ENCODE assay signal across 1 cellular context in genomic region chr13:20703785-20704458, GRCh38.
TF ChIP-seq lines count a peak whose summit lies in the region.

No MANE protein-coding gene starts in this region.

TF ChIP-seq in HepG2, 621 proteins besides CTCF, POLR2A, EP300 and RAD21 (continued from another document and continues in another):
- TF ChIP-seq STAG1 (CRISPR knock-in tag; IDR thresholded peaks at IDR 0.05) (peak; percentile 21; the same call in 1 of the 2 replicates), ZNF558 (CRISPR knock-in tag; IDR thresholded peaks at IDR 0.05; ENCODE audit: borderline replicate concordance) (no peak), ZNF879 (CRISPR knock-in tag; IDR thresholded peaks at IDR 0.05) (no peak), ZNF460 (CRISPR knock-in tag; IDR thresholded peaks at IDR 0.05; ENCODE audit: borderline replicate concordance) (no peak), FLYWCH1 (CRISPR knock-in tag; IDR thresholded peaks at IDR 0.05) (no peak), ZNF12 (CRISPR knock-in tag; IDR thresholded peaks at IDR 0.05) (no peak), PCBP2 (optimal IDR thresholded peaks at IDR 0.05; ENCODE audit: low read depth, low read length, poor library complexity, severe bottlenecking) (no peak), ZNF607 (CRISPR knock-in tag; IDR thresholded peaks at IDR 0.05; ENCODE audit: borderline replicate concordance) (no peak), MAZ (IDR thresholded peaks at IDR 0.05; ENCODE audit: borderline replicate concordance, low read depth, low read length) (0 out of 2 replicates have a peak, but pooled peaks have one; percentile 54), MAZ (CRISPR knock-in tag; IDR thresholded peaks at IDR 0.05; ENCODE audit: low read depth) (peak; percentile 61; the same call in 1 of the 2 replicates), SP2 (CRISPR knock-in tag; IDR thresholded peaks at IDR 0.05) (no peak), FOSL1 (CRISPR knock-in tag; IDR thresholded peaks at IDR 0.05; ENCODE audit: borderline replicate concordance) (no peak), HNF1B (CRISPR knock-in tag; IDR thresholded peaks at IDR 0.05) (no peak), XRCC5 (optimal IDR thresholded peaks at IDR 0.05; ENCODE audit: low read length) (peak; percentile 16), MYC (CRISPR knock-in tag; IDR thresholded peaks at IDR 0.05; ENCODE audit: borderline replicate concordance) (peak; percentile 71), SIN3B (IDR thresholded peaks at IDR 0.05; ENCODE audit: low read length) (no peak), BRCA1 (CRISPR knock-in tag; IDR thresholded peaks at IDR 0.05) (no peak), RBFOX2 (IDR thresholded peaks at IDR 0.05; ENCODE audit: low read depth, low read length) (0 out of 2 replicates have a peak, but pooled peaks have one; percentile 54), ZFY (CRISPR knock-in tag; IDR thresholded peaks at IDR 0.05) (peak; percentile 53), PHF5A (CRISPR knock-in tag; IDR thresholded peaks at IDR 0.05; ENCODE audit: low read depth, unreplicated experiment) (no peak), ERF (CRISPR knock-in tag; IDR thresholded peaks at IDR 0.05) (no peak), MED1 (CRISPR knock-in tag; IDR thresholded peaks at IDR 0.05) (0 out of 2 replicates have a peak, but pooled peaks have one; percentile 21), ZNF510 (CRISPR knock-in tag; IDR thresholded peaks at IDR 0.05; ENCODE audit: low read depth) (no peak), ZNF280B (CRISPR knock-in tag; IDR thresholded peaks at IDR 0.05; ENCODE audit: borderline replicate concordance) (no peak), CREBL2 (CRISPR knock-in tag; IDR thresholded peaks at IDR 0.05; ENCODE audit: borderline replicate concordance) (no peak), ZNF180 (CRISPR knock-in tag; IDR thresholded peaks at IDR 0.05; ENCODE audit: borderline replicate concordance, low read depth) (no peak), SPEN (CRISPR knock-in tag; IDR thresholded peaks at IDR 0.05; ENCODE audit: low read depth) (peak; percentile 24; the same call in 1 of the 2 replicates), SETDB1 (CRISPR knock-in tag; IDR thresholded peaks at IDR 0.05; ENCODE audit: borderline replicate concordance) (no peak), ZNF672 (CRISPR knock-in tag; IDR thresholded peaks at IDR 0.05) (no peak), HNRNPLL (IDR thresholded peaks at IDR 0.05; ENCODE audit: low read depth, low read length, poor library complexity, severe bottlenecking) (peak; percentile 33), HOXA3 (CRISPR knock-in tag; IDR thresholded peaks at IDR 0.05) (peak; percentile 59), PAX8 (CRISPR knock-in tag; IDR thresholded peaks at IDR 0.05; ENCODE audit: borderline replicate concordance) (0 out of 2 replicates have a peak, but pooled peaks have one; percentile 2), KMT2A (CRISPR knock-in tag; IDR thresholded peaks at IDR 0.05) (no peak), YY1 (IDR thresholded peaks at IDR 0.05; ENCODE audit: insufficient read depth, insufficient replicate concordance, low read depth, low read length) (peak; percentile 60)
- TF ChIP-seq, protein P1, sequence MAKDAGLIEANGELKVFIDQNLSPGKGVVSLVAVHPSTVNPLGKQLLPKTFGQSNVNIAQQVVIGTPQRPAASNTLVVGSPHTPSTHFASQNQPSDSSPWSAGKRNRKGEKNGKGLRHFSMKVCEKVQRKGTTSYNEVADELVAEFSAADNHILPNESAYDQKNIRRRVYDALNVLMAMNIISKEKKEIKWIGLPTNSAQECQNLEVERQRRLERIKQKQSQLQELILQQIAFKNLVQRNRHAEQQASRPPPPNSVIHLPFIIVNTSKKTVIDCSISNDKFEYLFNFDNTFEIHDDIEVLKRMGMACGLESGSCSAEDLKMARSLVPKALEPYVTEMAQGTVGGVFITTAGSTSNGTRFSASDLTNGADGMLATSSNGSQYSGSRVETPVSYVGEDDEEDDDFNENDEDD (CRISPR knock-in tag; IDR thresholded peaks at IDR 0.05; ENCODE audit: borderline replicate concordance): peak; percentile 47; the same call in 1 of the 2 replicates
- TF ChIP-seq, protein P2, sequence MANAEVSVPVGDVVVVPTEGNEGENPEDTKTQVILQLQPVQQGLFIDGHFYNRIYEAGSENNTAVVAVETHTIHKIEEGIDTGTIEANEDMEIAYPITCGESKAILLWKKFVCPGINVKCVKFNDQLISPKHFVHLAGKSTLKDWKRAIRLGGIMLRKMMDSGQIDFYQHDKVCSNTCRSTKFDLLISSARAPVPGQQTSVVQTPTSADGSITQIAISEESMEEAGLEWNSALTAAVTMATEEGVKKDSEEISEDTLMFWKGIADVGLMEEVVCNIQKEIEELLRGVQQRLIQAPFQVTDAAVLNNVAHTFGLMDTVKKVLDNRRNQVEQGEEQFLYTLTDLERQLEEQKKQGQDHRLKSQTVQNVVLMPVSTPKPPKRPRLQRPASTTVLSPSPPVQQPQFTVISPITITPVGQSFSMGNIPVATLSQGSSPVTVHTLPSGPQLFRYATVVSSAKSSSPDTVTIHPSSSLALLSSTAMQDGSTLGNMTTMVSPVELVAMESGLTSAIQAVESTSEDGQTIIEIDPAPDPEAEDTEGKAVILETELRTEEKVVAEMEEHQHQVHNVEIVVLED (CRISPR knock-in tag; IDR thresholded peaks at IDR 0.05; ENCODE audit: borderline replicate concordance): no peak
- TF ChIP-seq, protein P3, sequence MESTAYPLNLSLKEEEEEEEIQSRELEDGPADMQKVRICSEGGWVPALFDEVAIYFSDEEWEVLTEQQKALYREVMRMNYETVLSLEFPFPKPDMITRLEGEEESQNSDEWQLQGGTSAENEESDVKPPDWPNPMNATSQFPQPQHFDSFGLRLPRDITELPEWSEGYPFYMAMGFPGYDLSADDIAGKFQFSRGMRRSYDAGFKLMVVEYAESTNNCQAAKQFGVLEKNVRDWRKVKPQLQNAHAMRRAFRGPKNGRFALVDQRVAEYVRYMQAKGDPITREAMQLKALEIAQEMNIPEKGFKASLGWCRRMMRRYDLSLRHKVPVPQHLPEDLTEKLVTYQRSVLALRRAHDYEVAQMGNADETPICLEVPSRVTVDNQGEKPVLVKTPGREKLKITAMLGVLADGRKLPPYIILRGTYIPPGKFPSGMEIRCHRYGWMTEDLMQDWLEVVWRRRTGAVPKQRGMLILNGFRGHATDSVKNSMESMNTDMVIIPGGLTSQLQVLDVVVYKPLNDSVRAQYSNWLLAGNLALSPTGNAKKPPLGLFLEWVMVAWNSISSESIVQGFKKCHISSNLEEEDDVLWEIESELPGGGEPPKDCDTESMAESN (CRISPR knock-in tag; conservative IDR thresholded peaks at IDR 0.05): 0 out of 2 replicates have a peak, but pooled peaks have one; percentile 48
- TF ChIP-seq, protein P4, sequence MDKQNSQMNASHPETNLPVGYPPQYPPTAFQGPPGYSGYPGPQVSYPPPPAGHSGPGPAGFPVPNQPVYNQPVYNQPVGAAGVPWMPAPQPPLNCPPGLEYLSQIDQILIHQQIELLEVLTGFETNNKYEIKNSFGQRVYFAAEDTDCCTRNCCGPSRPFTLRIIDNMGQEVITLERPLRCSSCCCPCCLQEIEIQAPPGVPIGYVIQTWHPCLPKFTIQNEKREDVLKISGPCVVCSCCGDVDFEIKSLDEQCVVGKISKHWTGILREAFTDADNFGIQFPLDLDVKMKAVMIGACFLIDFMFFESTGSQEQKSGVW (CRISPR knock-in tag; IDR thresholded peaks at IDR 0.05; ENCODE audit: borderline replicate concordance): no peak
- TF ChIP-seq, protein P5, sequence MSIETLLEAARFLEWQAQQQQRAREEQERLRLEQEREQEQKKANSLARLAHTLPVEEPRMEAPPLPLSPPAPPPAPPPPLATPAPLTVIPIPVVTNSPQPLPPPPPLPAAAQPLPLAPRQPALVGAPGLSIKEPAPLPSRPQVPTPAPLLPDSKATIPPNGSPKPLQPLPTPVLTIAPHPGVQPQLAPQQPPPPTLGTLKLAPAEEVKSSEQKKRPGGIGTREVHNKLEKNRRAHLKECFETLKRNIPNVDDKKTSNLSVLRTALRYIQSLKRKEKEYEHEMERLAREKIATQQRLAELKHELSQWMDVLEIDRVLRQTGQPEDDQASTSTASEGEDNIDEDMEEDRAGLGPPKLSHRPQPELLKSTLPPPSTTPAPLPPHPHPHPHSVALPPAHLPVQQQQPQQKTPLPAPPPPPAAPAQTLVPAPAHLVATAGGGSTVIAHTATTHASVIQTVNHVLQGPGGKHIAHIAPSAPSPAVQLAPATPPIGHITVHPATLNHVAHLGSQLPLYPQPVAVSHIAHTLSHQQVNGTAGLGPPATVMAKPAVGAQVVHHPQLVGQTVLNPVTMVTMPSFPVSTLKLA (IDR thresholded peaks at IDR 0.05): no peak
- TF ChIP-seq, protein P6, sequence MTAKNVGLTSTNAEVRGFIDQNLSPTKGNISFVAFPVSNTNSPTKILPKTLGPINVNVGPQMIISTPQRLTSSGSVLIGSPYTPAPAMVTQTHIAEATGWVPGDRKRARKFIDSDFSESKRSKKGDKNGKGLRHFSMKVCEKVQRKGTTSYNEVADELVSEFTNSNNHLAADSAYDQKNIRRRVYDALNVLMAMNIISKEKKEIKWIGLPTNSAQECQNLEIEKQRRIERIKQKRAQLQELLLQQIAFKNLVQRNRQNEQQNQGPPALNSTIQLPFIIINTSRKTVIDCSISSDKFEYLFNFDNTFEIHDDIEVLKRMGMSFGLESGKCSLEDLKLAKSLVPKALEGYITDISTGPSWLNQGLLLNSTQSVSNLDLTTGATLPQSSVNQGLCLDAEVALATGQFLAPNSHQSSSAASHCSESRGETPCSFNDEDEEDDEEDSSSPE (CRISPR knock-in tag; IDR thresholded peaks at IDR 0.05): peak; percentile 40
- TF ChIP-seq, protein P7, sequence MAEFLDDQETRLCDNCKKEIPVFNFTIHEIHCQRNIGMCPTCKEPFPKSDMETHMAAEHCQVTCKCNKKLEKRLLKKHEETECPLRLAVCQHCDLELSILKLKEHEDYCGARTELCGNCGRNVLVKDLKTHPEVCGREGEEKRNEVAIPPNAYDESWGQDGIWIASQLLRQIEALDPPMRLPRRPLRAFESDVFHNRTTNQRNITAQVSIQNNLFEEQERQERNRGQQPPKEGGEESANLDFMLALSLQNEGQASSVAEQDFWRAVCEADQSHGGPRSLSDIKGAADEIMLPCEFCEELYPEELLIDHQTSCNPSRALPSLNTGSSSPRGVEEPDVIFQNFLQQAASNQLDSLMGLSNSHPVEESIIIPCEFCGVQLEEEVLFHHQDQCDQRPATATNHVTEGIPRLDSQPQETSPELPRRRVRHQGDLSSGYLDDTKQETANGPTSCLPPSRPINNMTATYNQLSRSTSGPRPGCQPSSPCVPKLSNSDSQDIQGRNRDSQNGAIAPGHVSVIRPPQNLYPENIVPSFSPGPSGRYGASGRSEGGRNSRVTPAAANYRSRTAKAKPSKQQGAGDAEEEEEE (CRISPR knock-in tag; IDR thresholded peaks at IDR 0.05; ENCODE audit: borderline replicate concordance): no peak
- TF ChIP-seq, protein P8, sequence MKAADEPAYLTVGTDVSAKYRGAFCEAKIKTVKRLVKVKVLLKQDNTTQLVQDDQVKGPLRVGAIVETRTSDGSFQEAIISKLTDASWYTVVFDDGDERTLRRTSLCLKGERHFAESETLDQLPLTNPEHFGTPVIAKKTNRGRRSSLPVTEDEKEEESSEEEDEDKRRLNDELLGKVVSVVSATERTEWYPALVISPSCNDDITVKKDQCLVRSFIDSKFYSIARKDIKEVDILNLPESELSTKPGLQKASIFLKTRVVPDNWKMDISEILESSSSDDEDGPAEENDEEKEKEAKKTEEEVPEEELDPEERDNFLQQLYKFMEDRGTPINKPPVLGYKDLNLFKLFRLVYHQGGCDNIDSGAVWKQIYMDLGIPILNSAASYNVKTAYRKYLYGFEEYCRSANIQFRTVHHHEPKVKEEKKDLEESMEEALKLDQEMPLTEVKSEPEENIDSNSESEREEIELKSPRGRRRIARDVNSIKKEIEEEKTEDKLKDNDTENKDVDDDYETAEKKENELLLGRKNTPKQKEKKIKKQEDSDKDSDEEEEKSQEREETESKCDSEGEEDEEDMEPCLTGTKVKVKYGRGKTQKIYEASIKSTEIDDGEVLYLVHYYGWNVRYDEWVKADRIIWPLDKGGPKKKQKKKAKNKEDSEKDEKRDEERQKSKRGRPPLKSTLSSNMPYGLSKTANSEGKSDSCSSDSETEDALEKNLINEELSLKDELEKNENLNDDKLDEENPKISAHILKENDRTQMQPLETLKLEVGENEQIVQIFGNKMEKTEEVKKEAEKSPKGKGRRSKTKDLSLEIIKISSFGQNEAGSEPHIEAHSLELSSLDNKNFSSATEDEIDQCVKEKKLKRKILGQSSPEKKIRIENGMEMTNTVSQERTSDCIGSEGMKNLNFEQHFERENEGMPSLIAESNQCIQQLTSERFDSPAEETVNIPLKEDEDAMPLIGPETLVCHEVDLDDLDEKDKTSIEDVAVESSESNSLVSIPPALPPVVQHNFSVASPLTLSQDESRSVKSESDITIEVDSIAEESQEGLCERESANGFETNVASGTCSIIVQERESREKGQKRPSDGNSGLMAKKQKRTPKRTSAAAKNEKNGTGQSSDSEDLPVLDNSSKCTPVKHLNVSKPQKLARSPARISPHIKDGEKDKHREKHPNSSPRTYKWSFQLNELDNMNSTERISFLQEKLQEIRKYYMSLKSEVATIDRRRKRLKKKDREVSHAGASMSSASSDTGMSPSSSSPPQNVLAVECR (CRISPR knock-in tag; IDR thresholded peaks at IDR 0.05; ENCODE audit: borderline replicate concordance): peak; percentile 59; the same call in 1 of the 2 replicates
